ENCODE assay signal across 13 cellular contexts in the genomic region with DNA sequence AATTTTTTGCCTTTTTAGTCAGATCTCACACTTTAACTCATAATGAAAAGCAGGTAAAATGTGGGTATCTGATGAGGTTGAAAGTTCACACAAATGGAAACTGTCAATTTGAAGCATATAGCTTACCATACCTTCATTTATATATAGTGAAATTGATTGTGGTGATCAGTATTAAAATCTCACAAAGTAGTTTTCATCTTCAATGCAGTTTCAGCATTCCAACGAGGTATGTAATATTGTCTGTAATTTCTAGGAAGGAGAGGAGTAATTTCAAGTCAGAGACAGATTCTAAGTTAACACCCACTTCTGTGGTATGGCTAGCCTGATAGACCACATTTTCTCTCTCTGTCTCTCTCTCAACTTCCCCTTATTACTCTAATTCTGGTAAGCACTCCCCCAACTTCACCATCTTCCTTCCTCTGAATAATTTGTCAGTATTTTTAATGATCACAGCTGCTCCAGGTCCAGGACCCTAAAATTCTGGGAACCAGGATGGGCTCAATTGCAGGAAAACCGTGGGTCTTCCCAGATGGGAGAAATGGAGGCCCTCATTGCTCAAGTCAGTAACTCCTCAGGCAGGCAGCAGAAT.
DNase-seq lines count a peak whose midpoint lies in the region; ATAC-seq and TF ChIP-seq lines count a peak whose summit lies in the region.
"Had no signal": no experiment of that assay in that cellular context is flagged by ENCODE, and none has a peak within 500 bp of the region (broad histone marks: within the 10 kb centered on the region; RNA-seq: fewer than 3 reads in every experiment).

No MANE protein-coding gene starts in this region.

- no peaks in the 10 kb centered on the region for H3K36me3 ChIP-seq in testis (ENCODE audit: low read depth, missing control alignments)

- POLR2A ChIA-PET in activated CD4-positive, alpha-beta T cell treated with anti-CD3 and anti-CD28 coated beads for 36 hours (lab: Charles Lee): no interaction called here

- TF ChIP-seq CTCF in testis (IDR thresholded peaks at IDR 0.05): no peak

- peaks cover 1% of the 10 kb centered on the region for H3K36me3 Mint-ChIP-seq in activated CD4-positive, alpha-beta T cell treated with anti-CD3 and anti-CD28 coated beads for 36 hours (ENCODE audit: low read depth)
- H3K36me3 Mint-ChIP-seq in stimulated activated effector memory CD8-positive, alpha-beta T cell treated with anti-CD3 and anti-CD28 coated beads, Interleukin-12 subunit alpha, Interleukin-12 subunit beta, amount 100 ng/mL, for 72 hours: no peaks in the 10 kb centered on the region

- H3K27me3 ChIP-seq in testis: no peaks in the 10 kb centered on the region

- WGBS in testis, 2 donors: 34 to 35% methylated on average over 2 of the region's 2 CpGs

- H3K27ac Mint-ChIP-seq in activated CD4-positive, alpha-beta T cell treated with anti-CD3 and anti-CD28 coated beads for 36 hours: peak overlapping the region; percentile 64
- peak overlapping the region; percentile 27 for H3K27ac Mint-ChIP-seq in stimulated activated effector memory CD8-positive, alpha-beta T cell treated with anti-CD3 and anti-CD28 coated beads, Interleukin-12 subunit alpha, Interleukin-12 subunit beta, amount 100 ng/mL, for 72 hours

- DNase-seq in activated CD4-positive, alpha-beta T cell treated with anti-CD3 and anti-CD28 coated beads for 36 hours: no peak
- DNase-seq in activated CD4-positive, alpha-beta T cell treated with anti-CD3 and anti-CD28 coated beads, Interleukin-2, amount 50 U/mL, for 1 hour: no peak
- DNase-seq in Kasumi-1 (lab: John Stamatoyannopoulos, UW) (peak; percentile 60 to 62), testis (no peak), NCI-H2171 treated with DMSO at 0.1 percent for 48 hours (lab: John Stamatoyannopoulos, UW) (no peak)
- peak in 1 of 2 donors; percentile 43 for DNase-seq in stimulated activated effector memory CD8-positive, alpha-beta T cell treated with anti-CD3 and anti-CD28 coated beads, Interleukin-12 subunit alpha, Interleukin-12 subunit beta, amount 100 ng/mL, for 72 hours (ENCODE audit: low spot score in 2 of 2)
- DNase-seq in stimulated activated CD4-positive, alpha-beta T cell treated with anti-CD3 and anti-CD28 coated beads, Interleukin-15, amount 100 ng/mL, for 24 hours: no peak
- DNase-seq: cerebellar nuclear complex, NCI-H1436 treated with DMSO at 0.1 percent for 48 hours, T1000 had no signal

- CTCF ChIA-PET in activated CD4-positive, alpha-beta T cell treated with anti-CD3 and anti-CD28 coated beads for 36 hours (lab: Charles Lee): interaction anchor here (0.8 kb wide), 1 partner anchor 64 kb away, joined by 3 read pairs; no protein-coding TSS in a partner anchor

- H3K27me3 Mint-ChIP-seq in activated CD4-positive, alpha-beta T cell treated with anti-CD3 and anti-CD28 coated beads for 36 hours: no peaks in the 10 kb centered on the region

- H3K4me3 ChIP-seq in testis: no peak overlapping the region
- H3K4me3 ChIP-seq: A549, skin epidermis had no signal

- H3K9me3 ChIP-seq in testis: no peaks in the 10 kb centered on the region
- H3K9me3 ChIP-seq: A549 had no signal

- no peak for TF ChIP-seq POLR2A in testis (IDR thresholded peaks at IDR 0.05)

- peaks cover 32% of the 10 kb centered on the region for H3K4me1 Mint-ChIP-seq in activated CD4-positive, alpha-beta T cell treated with anti-CD3 and anti-CD28 coated beads for 36 hours
- peaks cover 62% of the 10 kb centered on the region for H3K4me1 Mint-ChIP-seq in stimulated activated effector memory CD8-positive, alpha-beta T cell treated with anti-CD3 and anti-CD28 coated beads, Interleukin-12 subunit alpha, Interleukin-12 subunit beta, amount 100 ng/mL, for 72 hours

- no peak overlapping the region for H3K27ac ChIP-seq in testis
- H3K27ac ChIP-seq: A549, skin epidermis had no signal

- peaks cover 9% of the 10 kb centered on the region for H3K9me3 Mint-ChIP-seq in activated CD4-positive, alpha-beta T cell treated with anti-CD3 and anti-CD28 coated beads for 36 hours (ENCODE audit: low read depth)
- H3K9me3 Mint-ChIP-seq in stimulated activated effector memory CD8-positive, alpha-beta T cell treated with anti-CD3 and anti-CD28 coated beads, Interleukin-12 subunit alpha, Interleukin-12 subunit beta, amount 100 ng/mL, for 72 hours: peaks cover 4% of the 10 kb centered on the region

- peak; percentile 80 for ATAC-seq in activated CD4-positive, alpha-beta T cell treated with anti-CD3 and anti-CD28 coated beads for 36 hours
- peak; percentile 97 for ATAC-seq in HG02678 (IDR thresholded peaks at IDR 0.05; ENCODE audit: unreplicated experiment)
- ATAC-seq in stimulated activated effector memory CD8-positive, alpha-beta T cell treated with anti-CD3 and anti-CD28 coated beads, Interleukin-12 subunit alpha, Interleukin-12 subunit beta, amount 100 ng/mL, for 72 hours: peak; percentile 96
- ATAC-seq: A549 had no signal

- no peak overlapping the region for H3K4me3 Mint-ChIP-seq in activated CD4-positive, alpha-beta T cell treated with anti-CD3 and anti-CD28 coated beads for 36 hours
- peak overlapping the region; percentile 6 for H3K4me3 Mint-ChIP-seq in stimulated activated effector memory CD8-positive, alpha-beta T cell treated with anti-CD3 and anti-CD28 coated beads, Interleukin-12 subunit alpha, Interleukin-12 subunit beta, amount 100 ng/mL, for 72 hours

- H3K4me1 ChIP-seq in testis: no peaks in the 10 kb centered on the region
- H3K4me1 ChIP-seq: A549 had no signal

- intact Hi-C loops in activated CD4-positive, alpha-beta T cell treated with anti-CD3 and anti-CD28 coated beads for 36 hours (cut with DNase I, micrococcal nuclease): loop anchor here in 1 of 2 experiments (1.0 kb wide), 1 partner anchor 52 kb away; no protein-coding TSS in a partner anchor
- intact Hi-C loops in testis (cut with DNase I; ENCODE audit: low total_unique reads): no loop called here

Comparison
In these comparisons a context has a peak if more than half of its experiments do, and no peak if none do; other contexts are left out.
1. DNase-seq: peak in Kasumi-1 (2 of 2); none in activated CD4-positive, alpha-beta T cell treated with anti-CD3 and anti-CD28 coated beads for 36 hours (single experiment), activated CD4-positive, alpha-beta T cell treated with anti-CD3 and anti-CD28 coated beads, Interleukin-2, amount 50 U/mL, for 1 hour (single experiment), testis (single experiment), stimulated activated CD4-positive, alpha-beta T cell treated with anti-CD3 and anti-CD28 coated beads, Interleukin-15, amount 100 ng/mL, for 24 hours (single experiment) and NCI-H2171 treated with DMSO at 0.1 percent for 48 hours (single experiment).
2. Peak in every context shown above with its lines, with median percentiles within 50 percentile points of each other: ATAC-seq.